ENCODE assay signal across 15 cellular contexts in genomic region chr18:57792741-57793629, GRCh38. TPM values are rescaled to one million over a fixed set of nuclear protein-coding genes. Genes with fewer than 3 reads are reported as not detected.
DNase-seq lines count a peak whose midpoint lies in the region; ATAC-seq and TF ChIP-seq lines count a peak whose summit lies in the region.
"Had no signal": no experiment of that assay in that cellular context is flagged by ENCODE, and none has a peak within 500 bp of the region (broad histone marks: within the 10 kb centered on the region; RNA-seq: fewer than 3 reads in every experiment).

No MANE protein-coding gene starts in this region.

- peaks cover 7% of the 10 kb centered on the region for H3K4me1 Mint-ChIP-seq in activated CD8-positive, alpha-beta T cell treated with anti-CD3 and anti-CD28 coated beads for 36 hours (ENCODE audit: low read depth)

- WGBS in adipose tissue, 3 donors: 32 to 48% (median 36%) methylated on average over 10 of the region's 10 CpGs
- WGBS in heart left ventricle, 4 donors: 27 to 50% (median 33%) methylated on average over 10 of the region's 10 CpGs
- 23% methylated on average over 10 of the region's 10 CpGs for WGBS in prostate gland

- H3K4me1 ChIP-seq in heart left ventricle (peaks cover 3 to 81% (median 49%) of the 10 kb centered on the region in 12 donors), prostate gland (replicated peaks) (peaks cover 10% of the 10 kb centered on the region)

- H3K4me3 ChIP-seq in heart left ventricle (peak overlapping the region in 9 of 12 donors; percentile 4 to 46 (median 26)), prostate gland (no peak overlapping the region)

- no peak for TF ChIP-seq CTCF in C4-2B (conservative IDR thresholded peaks at IDR 0.05)
- TF ChIP-seq CTCF in heart left ventricle (IDR thresholded peaks at IDR 0.05): no peak
- TF ChIP-seq CTCF in prostate gland (IDR thresholded peaks at IDR 0.05): no peak
- TF ChIP-seq CTCF in activated CD8-positive, alpha-beta T cell treated with anti-CD3 and anti-CD28 coated beads for 36 hours (IDR thresholded peaks at IDR 0.05): no peak

- TF ChIP-seq POLR2A in heart left ventricle (IDR thresholded peaks at IDR 0.05) (no peak), prostate gland (IDR thresholded peaks at IDR 0.05) (no peak)

- no peaks in the 10 kb centered on the region for H3K36me3 Mint-ChIP-seq in activated CD8-positive, alpha-beta T cell treated with anti-CD3 and anti-CD28 coated beads for 36 hours (ENCODE audit: low read depth)

- peaks cover 3% of the 10 kb centered on the region for H3K9me3 Mint-ChIP-seq in activated CD8-positive, alpha-beta T cell treated with anti-CD3 and anti-CD28 coated beads for 36 hours
- H3K9me3 Mint-ChIP-seq: stimulated activated naive CD8-positive, alpha-beta T cell treated with anti-CD3 and anti-CD28 coated beads, Interleukin-15, Interleukin-2, amounts not matched to agents 100 ng/mL and 50 ng/mL, for 24 hours had no signal

- peak; percentile 55 to 65 (median 62) for ATAC-seq in heart left ventricle
- ATAC-seq in activated CD8-positive, alpha-beta T cell treated with anti-CD3 and anti-CD28 coated beads for 36 hours: no peak

- H3K9me3 ChIP-seq in heart left ventricle (no peaks in the 10 kb centered on the region), prostate gland (no peaks in the 10 kb centered on the region)

- no peaks in the 10 kb centered on the region for H3K27me3 ChIP-seq in heart left ventricle
- no peaks in the 10 kb centered on the region for H3K27me3 ChIP-seq in prostate gland (replicated peaks; ENCODE audit: insufficient read depth)

- DNase-seq in heart left ventricle: peak in 1 of 5 donors; percentile 30
- no peak for DNase-seq in prostate gland (ENCODE audit: low spot score)
- no peak for DNase-seq in stimulated activated CD4-positive, alpha-beta T cell treated with anti-CD3 and anti-CD28 coated beads, Interleukin-12 subunit alpha, Interleukin-12 subunit beta, amount 100 ng/mL, for 4 hours
- no peak for DNase-seq in epidermal melanocyte (ENCODE audit: insufficient read length, low spot score)
- DNase-seq in T-helper 1 cell: no peak
- DNase-seq in activated CD8-positive, alpha-beta T cell treated with anti-CD3 and anti-CD28 coated beads for 36 hours: no peak
- DNase-seq: GDM1, glutamatergic neuron, HCEC 1CT, midbrain, NCI-H526 had no signal

- POLR2A ChIA-PET in activated CD8-positive, alpha-beta T cell treated with anti-CD3 and anti-CD28 coated beads for 36 hours (lab: Charles Lee): no interaction called here

- intact Hi-C loops in heart left ventricle (cut with DNase I): loop anchor here in 1 of 10 donors (10.0 kb wide), 1 partner anchor 58 kb away; no protein-coding TSS in a partner anchor
- intact Hi-C loops in prostate gland (cut with DNase I): no loop called here
- intact Hi-C loops in activated CD8-positive, alpha-beta T cell treated with anti-CD3 and anti-CD28 coated beads for 36 hours (cut with micrococcal nuclease): no loop called here

- no peak overlapping the region for H3K4me3 Mint-ChIP-seq in activated CD8-positive, alpha-beta T cell treated with anti-CD3 and anti-CD28 coated beads for 36 hours
- H3K4me3 Mint-ChIP-seq: stimulated activated naive CD8-positive, alpha-beta T cell treated with anti-CD3 and anti-CD28 coated beads, Interleukin-15, Interleukin-2, amounts not matched to agents 100 ng/mL and 50 ng/mL, for 24 hours had no signal

- H3K27ac Mint-ChIP-seq in activated CD8-positive, alpha-beta T cell treated with anti-CD3 and anti-CD28 coated beads for 36 hours: no peak overlapping the region
- H3K27ac Mint-ChIP-seq: stimulated activated naive CD8-positive, alpha-beta T cell treated with anti-CD3 and anti-CD28 coated beads, Interleukin-15, Interleukin-2, amounts not matched to agents 100 ng/mL and 50 ng/mL, for 24 hours had no signal

- CTCF ChIA-PET in activated CD8-positive, alpha-beta T cell treated with anti-CD3 and anti-CD28 coated beads for 36 hours (lab: Charles Lee): no interaction called here

- H3K27me3 Mint-ChIP-seq in activated CD8-positive, alpha-beta T cell treated with anti-CD3 and anti-CD28 coated beads for 36 hours: peaks cover 20% of the 10 kb centered on the region

- H3K36me3 ChIP-seq in heart left ventricle (no peaks in the 10 kb centered on the region), prostate gland (no peaks in the 10 kb centered on the region)

- peak overlapping the region; percentile 23; the same call in 1 of the 2 replicates for H3K27ac ChIP-seq in C4-2B
- peak overlapping the region; percentile 3 for H3K27ac ChIP-seq in adipose tissue (ENCODE audit: low read depth, low read length)
- H3K27ac ChIP-seq in heart left ventricle: peak overlapping the region; percentile 43 to 84 (median 75)
- H3K27ac ChIP-seq in prostate gland: peak overlapping the region; percentile 63 to 65

RNA-seq across cellular contexts. Expression of gene ATP8B1, which starts 10.1 kb away (rescaled TPM):
- 10 to 100 TPM in 1 of 3 donors, 1 to 10 TPM in 2; 3.1 to 18.2 (median 7.8) TPM for polyA plus RNA-seq in adipose tissue
- total RNA-seq in heart left ventricle: 10 to 100 TPM in 1 of 9 donors, 1 to 10 TPM in 8; 5.3 to 12.8 (median 6.5) TPM
- polyA plus RNA-seq in heart left ventricle: 1 to 10 TPM; 3.0 to 3.7 TPM
- total RNA-seq in prostate gland: 100 to 1,000 TPM in 1 of 2 donors, 10 to 100 TPM in 1; 33.5 to 103 TPM
- under 1 TPM; 0.18 to 0.38 TPM for total RNA-seq in activated CD8-positive, alpha-beta T cell treated with anti-CD3 and anti-CD28 coated beads for 36 hours
- total RNA-seq: T-helper 1 cell treated with Interleukin-12 subunit alpha and Interleukin-12 subunit beta and Interleukin-4 antibody, amounts not matched to agents 30 ng/mL and 1 ng/mL, for 36 hours had no signal

Comparison
In these comparisons a context has a peak if more than half of its experiments do, and no peak if none do; other contexts are left out.
1. H3K27ac ChIP-seq: peak in every context shown above with its lines; median percentile 75 in heart left ventricle; 64 in prostate gland; 23 in C4-2B; 3 in adipose tissue.
2. H3K4me3 ChIP-seq: peak in heart left ventricle (9 of 12); none in prostate gland (0 of 2).
3. RNA of gene ATP8B1, which starts 10.1 kb away (total RNA-seq): 33.5 to 103 TPM in prostate gland and 5.3 to 12.8 TPM in heart left ventricle; 0.18 to 0.38 TPM in activated CD8-positive, alpha-beta T cell treated with anti-CD3 and anti-CD28 coated beads for 36 hours; every median in the first group is over 4 times any median in the second.